In the genomic region with DNA sequence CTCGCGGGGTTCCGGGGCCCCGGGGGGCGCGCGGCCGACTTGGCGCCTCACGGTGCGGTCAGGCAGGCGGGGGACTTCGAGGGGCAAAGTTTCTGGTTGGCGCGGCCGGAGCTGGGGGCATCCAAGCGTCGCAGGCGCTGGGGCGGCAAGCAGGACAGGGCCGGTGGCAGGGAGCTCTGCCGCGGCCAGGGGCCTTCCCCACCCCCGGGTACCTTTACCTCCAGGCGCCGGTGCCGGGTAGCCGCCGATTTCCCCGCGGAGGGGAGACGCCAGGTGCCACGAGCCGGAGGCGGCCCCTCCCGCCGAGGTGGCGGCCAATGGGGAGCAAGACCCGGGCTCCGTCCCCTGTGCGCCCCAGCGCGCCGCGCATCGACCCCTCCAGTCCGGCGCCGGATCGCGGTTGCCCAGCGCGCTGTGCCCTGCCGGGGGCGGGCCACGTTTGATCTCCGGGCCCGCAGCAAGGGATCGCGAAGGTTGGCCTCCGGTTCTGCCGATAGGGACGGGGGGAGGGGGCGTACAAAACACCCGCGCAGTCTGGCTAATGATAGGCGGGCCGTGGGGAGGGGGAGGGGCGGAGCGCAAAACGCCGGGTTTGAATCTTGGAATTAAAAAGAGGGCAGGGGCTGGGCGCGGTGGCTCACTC, we compare ENCODE assay signal across 8 cellular contexts.
DNase-seq lines count a peak whose midpoint lies in the region; ATAC-seq and TF ChIP-seq lines count a peak whose summit lies in the region.

A gene with protein sequence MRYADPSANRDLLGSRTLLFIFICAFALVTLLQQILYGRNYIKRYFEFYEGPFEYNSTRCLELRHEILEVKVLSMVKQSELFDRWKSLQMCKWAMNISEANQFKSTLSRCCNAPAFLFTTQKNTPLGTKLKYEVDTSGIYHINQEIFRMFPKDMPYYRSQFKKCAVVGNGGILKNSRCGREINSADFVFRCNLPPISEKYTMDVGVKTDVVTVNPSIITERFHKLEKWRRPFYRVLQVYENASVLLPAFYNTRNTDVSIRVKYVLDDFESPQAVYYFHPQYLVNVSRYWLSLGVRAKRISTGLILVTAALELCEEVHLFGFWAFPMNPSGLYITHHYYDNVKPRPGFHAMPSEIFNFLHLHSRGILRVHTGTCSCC (minus strand): TSS at position 495 of the 643 bp plus-strand sequence. CDS start 545 bp downstream, outside the sequence.

- peak within 1 kb of the TSS; percentile 77 for H3K27ac ChIP-seq in angular gyrus (ENCODE audit: low read depth, low read length)

- no peaks in the 10 kb centered on the region for H3K36me3 ChIP-seq in GM06990 (ENCODE audit: control insufficient read depth, insufficient read depth, low read length)

- no peak for ATAC-seq in GM21367 (IDR thresholded peaks at IDR 0.05; ENCODE audit: unreplicated experiment)

- peak; percentile 61 for DNase-seq in GM06990 (ENCODE audit: extremely low read depth, insufficient read length)
- DNase-seq in NCI-H1092 (lab: John Stamatoyannopoulos, UW), result peak; percentile 74
- peak; percentile 64 for DNase-seq in left kidney (ENCODE audit: low read depth, low spot score)
- no peak for DNase-seq in NCI-H187 treated with DMSO at 0.1 percent for 48 hours (lab: John Stamatoyannopoulos, UW)
- no peak for DNase-seq in stimulated activated CD4-positive, alpha-beta T cell treated with anti-CD3 and anti-CD28 coated beads, Interleukin-2, amount 100 ng/mL, for 48 hours
- DNase-seq in foreskin melanocyte, result no peak

- TF ChIP-seq CTCF in GM06990 (IDR thresholded peaks at IDR 0.05; ENCODE audit: insufficient read depth, low read length, poor library complexity, severe bottlenecking), result no peak

- no peaks in the 10 kb centered on the region; the same call in 1 of the 2 replicates for H3K27me3 ChIP-seq in GM06990 (replicated peaks; ENCODE audit: control insufficient read depth, insufficient read depth, low read length)

- peak within 1 kb of the TSS; percentile 67 for H3K4me3 ChIP-seq in GM06990 (replicated peaks; ENCODE audit: low read depth, low read length)

Comparison
In these comparisons a context has a peak if more than half of its experiments do, and no peak if none do; other contexts are left out.
1. DNase-seq: peak in GM06990 (single experiment), NCI-H1092 (single experiment) and left kidney (single experiment); none in NCI-H187 treated with DMSO at 0.1 percent for 48 hours (single experiment), stimulated activated CD4-positive, alpha-beta T cell treated with anti-CD3 and anti-CD28 coated beads, Interleukin-2, amount 100 ng/mL, for 48 hours (0 of 2) and foreskin melanocyte (single experiment).